ENCODE assay signal across 21 cellular contexts in genomic region chr1:230005040-230005439, GRCh38.
DNase-seq lines count a peak whose midpoint lies in the region; ATAC-seq, FAIRE-seq and TF ChIP-seq lines count a peak whose summit lies in the region.
"Had no signal": no experiment of that assay in that cellular context is flagged by ENCODE, and none has a peak within 500 bp of the region (broad histone marks: within the 10 kb centered on the region; RNA-seq: fewer than 3 reads in every experiment).

No MANE protein-coding gene starts in this region.

- no peak overlapping the region for H3K4me3 ChIP-seq in neutrophil (ENCODE audit: low read depth in 1 of 2, low read length in 1 of 2)
- H3K4me3 ChIP-seq: K562 had no signal

- DNase-seq in D721Med (ENCODE audit: insufficient read length, low spot score): no peak
- DNase-seq in GM20000 (ENCODE audit: low spot score): peak; percentile 20
- peak; percentile 19 for DNase-seq in NCI-H82 treated with DMSO at 0.1 percent for 48 hours (lab: John Stamatoyannopoulos, UW; ENCODE audit: unreplicated experiment)
- DNase-seq in HuH-7.5 (ENCODE audit: low spot score): no peak
- no peak for DNase-seq in urothelium cell line (ENCODE audit: low spot score)
- DNase-seq: CD4-positive, CD25-positive, alpha-beta regulatory T cell; COR-L47; EL; NCI-H1105 treated with DMSO at 0.1 percent for 48 hours; NCI-H1694 treated with DMSO at 0.1 percent for 48 hours; NCI-H2107; NCI-H510A; NCI-H748 treated with DMSO at 0.1 percent for 48 hours; RPMI8226; SIG-M5; T-cell had no signal

- no peak for ATAC-seq in HG02840 (IDR thresholded peaks at IDR 0.05; ENCODE audit: low FRiP score, unreplicated experiment)
- ATAC-seq: SK-N-SH treated with all-trans-retinoic acid at 6 μM for 48 hours, T-cell had no signal

- TF ChIP-seq CTCF in D721Med (IDR thresholded peaks at IDR 0.05; ENCODE audit: insufficient read depth, missing control alignments) (no peak), GM20000 (IDR thresholded peaks at IDR 0.05; ENCODE audit: extremely low read depth, missing control alignments) (no peak), neutrophil (IDR thresholded peaks at IDR 0.05) (no peak)

- peak; percentile 32 for FAIRE-seq in D721Med (lab: Jason Lieb, UNC)
- FAIRE-seq in urothelium cell line (lab: Jason Lieb, UNC): no peak
- FAIRE-seq: H1, K562 had no signal

- peak overlapping the region; percentile 66 for H3K27ac ChIP-seq in neutrophil

- H3K4me1 ChIP-seq in neutrophil (ENCODE audit: control insufficient read depth in 1 of 2, insufficient read depth in 1 of 2, low read depth in 1 of 2, low read length in 1 of 2): peaks cover 53 to 54% of the 10 kb centered on the region in 2 experiments

- no peaks in the 10 kb centered on the region for H3K36me3 ChIP-seq in neutrophil

- H3K27me3 ChIP-seq in neutrophil: no peaks in the 10 kb centered on the region

- no peaks in the 10 kb centered on the region for H3K9me3 ChIP-seq in neutrophil

Comparison
In these comparisons a context has a peak if more than half of its experiments do, and no peak if none do; other contexts are left out.
1. DNase-seq: peak in GM20000 (single experiment) and NCI-H82 treated with DMSO at 0.1 percent for 48 hours (single experiment); none in D721Med (single experiment), HuH-7.5 (single experiment) and urothelium cell line (single experiment).